ENCODE assay signal across 7 cellular contexts in genomic region chr17:5221912-5222311, GRCh38. TPM values are rescaled to one million over a fixed set of nuclear protein-coding genes. Genes with fewer than 3 reads are reported as not detected.
"Had no signal": no experiment of that assay in that cellular context is flagged by ENCODE, and none has a peak within 500 bp of the region (broad histone marks: within the 10 kb centered on the region; RNA-seq: fewer than 3 reads in every experiment).

No MANE protein-coding gene starts in this region.

RNA-seq across cellular contexts. Expression of gene SCIMP, which starts 12.7 kb away (rescaled TPM):
- total RNA-seq: epithelial cell of proximal tubule, mesothelial cell of epicardium, myocyte, osteoblast, pulmonary artery endothelial cell had no signal
- polyA plus RNA-seq: keratinocyte, neural cell had no signal
